ENCODE assay signal across 19 cellular contexts in the genomic region with DNA sequence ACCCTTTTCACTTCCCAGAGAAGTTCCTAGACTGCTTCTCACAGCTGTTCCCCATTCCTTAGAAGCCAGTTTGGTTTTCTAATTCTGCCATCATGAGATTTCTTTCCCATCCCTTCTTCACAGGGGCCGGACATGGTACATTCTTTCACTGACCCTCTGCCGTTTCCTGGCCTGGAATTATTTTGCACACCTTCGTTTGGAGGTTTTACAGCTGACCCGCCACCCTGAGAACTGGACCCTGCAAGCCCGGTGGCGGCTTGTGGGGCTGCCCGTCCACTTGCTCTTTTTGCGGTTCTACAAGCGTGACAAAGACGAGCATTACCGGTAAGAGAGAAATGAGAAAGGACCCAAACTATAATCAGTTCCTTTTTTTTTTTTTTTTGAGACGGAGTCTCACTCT. TPM values are rescaled to one million over a fixed set of nuclear protein-coding genes. Genes with fewer than 3 reads are reported as not detected.
A peak's percentile ranks its signal among the peaks of the same experiment; 100 is the strongest.
DNase-seq lines count a peak whose midpoint lies in the region; ATAC-seq and TF ChIP-seq lines count a peak whose summit lies in the region.
"Had no signal": no experiment of that assay in that cellular context is flagged by ENCODE, and none has a peak within 500 bp of the region (broad histone marks: within the 10 kb centered on the region; RNA-seq: fewer than 3 reads in every experiment).

No MANE protein-coding gene starts in this region.

- H3K27me3 ChIP-seq in HCT116 (ENCODE audit: insufficient read depth, low read length) (no peaks in the 10 kb centered on the region), osteoblast (ENCODE audit: insufficient read depth, low read length) (no peaks in the 10 kb centered on the region)
- H3K27me3 ChIP-seq: BLaER1 had no signal

- H3K9ac ChIP-seq in HCT116 (ENCODE audit: low read length) = no peak overlapping the region
- H3K9ac ChIP-seq: BLaER1 had no signal

- no peaks in the 10 kb centered on the region for H3K9me2 ChIP-seq in HCT116 (ENCODE audit: insufficient read depth)

- BruUV-seq in HCT116 (replicated peaks; lab: Mats Ljungman, UMichigan) = no TSS peak

- H3K36me3 ChIP-seq in HCT116 (ENCODE audit: control insufficient read depth in 1 of 2, insufficient read depth in 2 of 2, low read length in 2 of 2) = peaks cover 32 to 44% of the 10 kb centered on the region in 2 experiments; a peak in 3 of 4 replicates
- peaks cover 51% of the 10 kb centered on the region for H3K36me3 ChIP-seq in osteoblast (ENCODE audit: insufficient read depth, low read length)

- H3K4me3 Mint-ChIP-seq in activated CD4-positive, alpha-beta T cell treated with anti-CD3 and anti-CD28 coated beads for 36 hours = no peak overlapping the region
- H3K4me3 Mint-ChIP-seq in activated CD4-positive, alpha-beta T cell treated with anti-CD3 and anti-CD28 coated beads, Interleukin-2, amount 10 ng/mL, durations not matched to agents 24 days and 14 days = no peak overlapping the region
- H3K4me3 Mint-ChIP-seq in activated B cell treated with CpG ODN at 0.5 μM for 24 hours = peak overlapping the region; percentile 8

- H3K79me2 ChIP-seq in HCT116 (ENCODE audit: insufficient read depth, low read length) (peaks cover 23% of the 10 kb centered on the region), osteoblast (ENCODE audit: insufficient read depth, low read length) (peaks cover 27% of the 10 kb centered on the region)

- H3K27ac Mint-ChIP-seq in activated CD4-positive, alpha-beta T cell treated with anti-CD3 and anti-CD28 coated beads for 36 hours = peak overlapping the region; percentile 33
- H3K27ac Mint-ChIP-seq in activated CD4-positive, alpha-beta T cell treated with anti-CD3 and anti-CD28 coated beads, Interleukin-2, amount 10 ng/mL, durations not matched to agents 24 days and 14 days = no peak overlapping the region
- H3K27ac Mint-ChIP-seq in activated B cell treated with CpG ODN at 0.5 μM for 24 hours = peak overlapping the region; percentile 82

- H2AFZ ChIP-seq in HCT116 (ENCODE audit: low read depth, low read length, poor library complexity, severe bottlenecking) = no peak overlapping the region
- H2AFZ ChIP-seq in osteoblast (ENCODE audit: low read length) = no peak overlapping the region
- H2AFZ ChIP-seq: PC-9 had no signal

- H3K4me1 Mint-ChIP-seq in activated CD4-positive, alpha-beta T cell treated with anti-CD3 and anti-CD28 coated beads for 36 hours = peaks cover 13% of the 10 kb centered on the region
- H3K4me1 Mint-ChIP-seq in activated CD4-positive, alpha-beta T cell treated with anti-CD3 and anti-CD28 coated beads, Interleukin-2, amount 10 ng/mL, durations not matched to agents 24 days and 14 days = peaks cover 19% of the 10 kb centered on the region
- H3K4me1 Mint-ChIP-seq in activated B cell treated with CpG ODN at 0.5 μM for 24 hours = peaks cover 23% of the 10 kb centered on the region

- H4K20me1 ChIP-seq in HCT116 (ENCODE audit: insufficient read depth) = no peaks in the 10 kb centered on the region
- peaks cover 3% of the 10 kb centered on the region for H4K20me1 ChIP-seq in osteoblast (ENCODE audit: insufficient read depth, low read length)

- H3K27ac ChIP-seq in HCT116 (ENCODE audit: low read depth, low read length) = no peak overlapping the region
- no peak overlapping the region for H3K27ac ChIP-seq in osteoblast (ENCODE audit: low read depth, low read length)
- H3K27ac ChIP-seq: BLaER1, PC-9 had no signal

- H3K27me3 Mint-ChIP-seq in activated CD4-positive, alpha-beta T cell treated with anti-CD3 and anti-CD28 coated beads for 36 hours = no peaks in the 10 kb centered on the region
- no peaks in the 10 kb centered on the region for H3K27me3 Mint-ChIP-seq in activated CD4-positive, alpha-beta T cell treated with anti-CD3 and anti-CD28 coated beads, Interleukin-2, amount 10 ng/mL, durations not matched to agents 24 days and 14 days
- no peaks in the 10 kb centered on the region for H3K27me3 Mint-ChIP-seq in activated B cell treated with CpG ODN at 0.5 μM for 24 hours
- H3K27me3 Mint-ChIP-seq: CD8-positive, alpha-beta memory T cell had no signal

- CTCF ChIA-PET in activated CD4-positive, alpha-beta T cell treated with anti-CD3 and anti-CD28 coated beads for 36 hours (lab: Charles Lee) = interaction anchor here (0.7 to 1.6 kb wide), 4 partner anchors 22 to 171 kb away, joined by 3 to 6 read pairs (median 4); a partner anchor contains a TSS
- CTCF ChIA-PET in HCT116 (lab: Charles Lee) (no interaction called here), activated B cell treated with CpG ODN at 0.5 μM for 24 hours (lab: Charles Lee) (interaction anchor here (1.8 kb wide), 1 partner anchor 80 kb away, joined by 6 read pairs; no protein-coding TSS in a partner anchor)

- H3K4me2 ChIP-seq in HCT116 (ENCODE audit: low read length) = no peak overlapping the region
- H3K4me2 ChIP-seq in osteoblast (ENCODE audit: insufficient read depth, low read length) = no peak overlapping the region
- H3K4me2 ChIP-seq: BLaER1, PC-9 had no signal

- no peaks in the 10 kb centered on the region for H3K9me3 Mint-ChIP-seq in activated CD4-positive, alpha-beta T cell treated with anti-CD3 and anti-CD28 coated beads for 36 hours (ENCODE audit: low read depth)
- no peaks in the 10 kb centered on the region for H3K9me3 Mint-ChIP-seq in activated CD4-positive, alpha-beta T cell treated with anti-CD3 and anti-CD28 coated beads, Interleukin-2, amount 10 ng/mL, durations not matched to agents 24 days and 14 days
- no peaks in the 10 kb centered on the region for H3K9me3 Mint-ChIP-seq in activated B cell treated with CpG ODN at 0.5 μM for 24 hours
- H3K9me3 Mint-ChIP-seq: CD8-positive, alpha-beta memory T cell had no signal

- H3K4me3 ChIP-seq in HCT116 (replicated peaks in 1 of 2; ENCODE audit: low read depth in 1 of 2, low read length in 2 of 2) = no peak overlapping the region
- H3K4me3 ChIP-seq in osteoblast (ENCODE audit: insufficient read depth, low read length) = no peak overlapping the region
- H3K4me3 ChIP-seq: BLaER1, HAP-1, PC-9 had no signal

- H3K9me3 ChIP-seq in HCT116 (ENCODE audit: control insufficient read depth in 1 of 2, insufficient read depth in 1 of 2, low read depth in 1 of 2, low read length in 2 of 2) (no peaks in the 10 kb centered on the region), osteoblast (ENCODE audit: low read depth, low read length) (no peaks in the 10 kb centered on the region)
- H3K9me3 ChIP-seq: BLaER1, HAP-1 had no signal

- H3K4me1 ChIP-seq in HCT116 (ENCODE audit: control insufficient read depth in 1 of 2, insufficient read depth in 2 of 2, low read length in 2 of 2) (peaks cover 5 to 12% of the 10 kb centered on the region in 2 experiments), osteoblast (ENCODE audit: insufficient read depth, low read length) (peaks cover 9% of the 10 kb centered on the region)

- no peak for TF ChIP-seq POLR2A in HCT116 (IDR thresholded peaks at IDR 0.05; ENCODE audit: borderline replicate concordance, extremely low read depth, insufficient read depth, insufficient read length)

- DNase-seq in activated CD4-positive, alpha-beta T cell treated with anti-CD3 and anti-CD28 coated beads for 36 hours = no peak
- no peak for DNase-seq in activated CD4-positive, alpha-beta T cell treated with anti-CD3 and anti-CD28 coated beads, Interleukin-2, amount 10 ng/mL, durations not matched to agents 24 days and 14 days
- DNase-seq in HCT116 (ENCODE audit: low read depth, low spot score) (no peak), activated B cell treated with CpG ODN at 0.5 μM for 24 hours (no peak), osteoblast (ENCODE audit: insufficient read length, low spot score, missing footprints) (peak; percentile 38), D341Med (ENCODE audit: low spot score) (no peak), anterior cingulate cortex (lab: John Stamatoyannopoulos, UW) (no peak)
- DNase-seq: 8988T; CD8-positive, alpha-beta memory T cell; DMS79 treated with DMSO at 0.1 percent for 48 hours; KG1; NCI-H1436 treated with DMSO at 0.1 percent for 48 hours; NCI-H2081; NCI-H510A; NCI-H82; PC-9 had no signal

- H3K36me3 Mint-ChIP-seq in activated CD4-positive, alpha-beta T cell treated with anti-CD3 and anti-CD28 coated beads for 36 hours (ENCODE audit: low read depth) = peaks cover 31% of the 10 kb centered on the region
- H3K36me3 Mint-ChIP-seq in activated CD4-positive, alpha-beta T cell treated with anti-CD3 and anti-CD28 coated beads, Interleukin-2, amount 10 ng/mL, durations not matched to agents 24 days and 14 days (ENCODE audit: low read depth) = peaks cover 37% of the 10 kb centered on the region
- H3K36me3 Mint-ChIP-seq in activated B cell treated with CpG ODN at 0.5 μM for 24 hours (ENCODE audit: low read depth) = peaks cover 56% of the 10 kb centered on the region

- ATAC-seq in activated CD4-positive, alpha-beta T cell treated with anti-CD3 and anti-CD28 coated beads for 36 hours = no peak
- ATAC-seq in HCT116 (no peak), activated B cell treated with CpG ODN at 0.5 μM for 24 hours (ENCODE audit: low read depth) (no peak), HG03457 (IDR thresholded peaks at IDR 0.05; ENCODE audit: unreplicated experiment) (no peak)

- intact Hi-C loops in activated CD4-positive, alpha-beta T cell treated with anti-CD3 and anti-CD28 coated beads for 36 hours (cut with DNase I, micrococcal nuclease) = no loop called here
- intact Hi-C loops in activated CD4-positive, alpha-beta T cell treated with anti-CD3 and anti-CD28 coated beads, Interleukin-2, amount 10 ng/mL, durations not matched to agents 24 days and 14 days (cut with micrococcal nuclease) = no loop called here
- intact Hi-C loops in HCT116 (cut with micrococcal nuclease) = no loop called here
- intact Hi-C loops in activated B cell treated with CpG ODN at 0.5 μM for 24 hours (cut with micrococcal nuclease) = no loop called here

- POLR2A ChIA-PET in activated CD4-positive, alpha-beta T cell treated with anti-CD3 and anti-CD28 coated beads for 36 hours (lab: Charles Lee) = no interaction called here
- POLR2A ChIA-PET in HCT116 (lab: Charles Lee) (interaction anchor here (0.8 to 1.5 kb wide), 2 partner anchors 80 to 94 kb away, joined by 3 to 4 read pairs; a partner anchor contains a TSS), activated B cell treated with CpG ODN at 0.5 μM for 24 hours (lab: Charles Lee) (interaction anchor here (0.6 to 4.1 kb wide), 7 partner anchors 31 to 709 kb away, joined by 3 to 24 read pairs (median 5); no protein-coding TSS in a partner anchor)

- RAD21 ChIA-PET in HCT116 (lab: Charles Lee; ENCODE audit: low non-redundant PET in 1 of 2, low total read pairs in 2 of 2, uncharacterized antibody in 2 of 2, unreplicated experiment in 2 of 2) = no interaction called here

- TF ChIP-seq CTCF in HCT116 (IDR thresholded peaks at IDR 0.05 in 2 of 3, conservative IDR thresholded peaks at IDR 0.05 in 1 of 3; ENCODE audit: borderline replicate concordance in 1 of 3, insufficient read depth in 1 of 3, low read depth in 2 of 3, low read length in 2 of 3) (no peak), activated B cell treated with CpG ODN at 0.5 μM for 24 hours (IDR thresholded peaks at IDR 0.05) (no peak), osteoblast (IDR thresholded peaks at IDR 0.05; ENCODE audit: extremely low read depth, low read depth, low read length) (no peak)

- no peak for TF ChIP-seq RAD21 in HCT116 (IDR thresholded peaks at IDR 0.05; ENCODE audit: low read depth)

RNA-seq across cellular contexts. Expression of a gene that starts 4.2 kb away (rescaled TPM):
- total RNA-seq in activated CD4-positive, alpha-beta T cell treated with anti-CD3 and anti-CD28 coated beads for 36 hours = 10 to 100 TPM; 26.5 to 30.8 TPM
- total RNA-seq in activated CD4-positive, alpha-beta T cell treated with anti-CD3 and anti-CD28 coated beads, Interleukin-2, amount 10 ng/mL, durations not matched to agents 24 days and 14 days = 28.9 and 39.4 TPM in 2 replicates
- total RNA-seq in HCT116 (2021; ENCODE audit: unreplicated experiment) (34.8 TPM), activated B cell treated with CpG ODN at 0.5 μM for 24 hours (21.6 and 35.6 TPM in 2 replicates), osteoblast (4.7 and 6.2 TPM in 2 replicates)
- 26.5 and 27.6 TPM in 2 replicates for polyA plus RNA-seq in HCT116 (2012)

RNA-seq across cellular contexts. Expression of a gene that starts 21.7 kb away (rescaled TPM):
- 10 to 100 TPM; 34.5 to 36.7 TPM for total RNA-seq in activated CD4-positive, alpha-beta T cell treated with anti-CD3 and anti-CD28 coated beads for 36 hours
- 53.4 and 56.7 TPM in 2 replicates for total RNA-seq in activated CD4-positive, alpha-beta T cell treated with anti-CD3 and anti-CD28 coated beads, Interleukin-2, amount 10 ng/mL, durations not matched to agents 24 days and 14 days
- total RNA-seq in HCT116 (2021; ENCODE audit: unreplicated experiment) (46.0 TPM), activated B cell treated with CpG ODN at 0.5 μM for 24 hours (42.3 and 50.4 TPM in 2 replicates), osteoblast (25.6 and 26.1 TPM in 2 replicates)
- polyA plus RNA-seq in HCT116 (2012) = 52.5 and 53.1 TPM in 2 replicates

RNA-seq across cellular contexts. Expression of a gene that starts 24.5 kb away (rescaled TPM):
- 1 to 10 TPM; 7.1 to 9.2 TPM for total RNA-seq in activated CD4-positive, alpha-beta T cell treated with anti-CD3 and anti-CD28 coated beads for 36 hours
- total RNA-seq in activated CD4-positive, alpha-beta T cell treated with anti-CD3 and anti-CD28 coated beads, Interleukin-2, amount 10 ng/mL, durations not matched to agents 24 days and 14 days = 11.4 and 14.4 TPM in 2 replicates
- total RNA-seq in HCT116 (2021; ENCODE audit: unreplicated experiment) = 19.8 TPM
- 19.8 and 24.0 TPM in 2 replicates for polyA plus RNA-seq in HCT116 (2012)
- 6.9 and 10.3 TPM in 2 replicates for total RNA-seq in activated B cell treated with CpG ODN at 0.5 μM for 24 hours
- total RNA-seq in osteoblast = 4.4 and 4.7 TPM in 2 replicates

RNA-seq across cellular contexts. Expression of a gene that starts 33.5 kb away (rescaled TPM):
- total RNA-seq in activated CD4-positive, alpha-beta T cell treated with anti-CD3 and anti-CD28 coated beads for 36 hours = 100 to 1,000 TPM; 111 to 114 TPM
- 79.4 and 83.6 TPM in 2 replicates for total RNA-seq in activated CD4-positive, alpha-beta T cell treated with anti-CD3 and anti-CD28 coated beads, Interleukin-2, amount 10 ng/mL, durations not matched to agents 24 days and 14 days
- total RNA-seq in HCT116 (2021; ENCODE audit: unreplicated experiment) = 112 TPM
- polyA plus RNA-seq in HCT116 (2012) = 92.3 and 113 TPM in 2 replicates
- 57.7 and 61.2 TPM in 2 replicates for total RNA-seq in activated B cell treated with CpG ODN at 0.5 μM for 24 hours
- total RNA-seq in osteoblast = 67.3 and 83.4 TPM in 2 replicates

RNA-seq across cellular contexts. Expression of a gene that starts 34.1 kb away (rescaled TPM):
- total RNA-seq in activated CD4-positive, alpha-beta T cell treated with anti-CD3 and anti-CD28 coated beads for 36 hours = 10 to 100 TPM; 75.6 to 100.0 TPM
- 106 and 107 TPM in 2 replicates for total RNA-seq in activated CD4-positive, alpha-beta T cell treated with anti-CD3 and anti-CD28 coated beads, Interleukin-2, amount 10 ng/mL, durations not matched to agents 24 days and 14 days
- total RNA-seq in HCT116 (2021; ENCODE audit: unreplicated experiment) (104 TPM), activated B cell treated with CpG ODN at 0.5 μM for 24 hours (85.6 and 112 TPM in 2 replicates), osteoblast (29.0 and 37.4 TPM in 2 replicates)
- 38.7 and 44.4 TPM in 2 replicates for polyA plus RNA-seq in HCT116 (2012)
